In genomic region chr12:30152705-30153104, GRCh38 we compare ENCODE assay signal across 17 cellular contexts.
DNase-seq lines count a peak whose midpoint lies in the region; ATAC-seq lines count a peak whose summit lies in the region.
"Had no signal": no experiment of that assay in that cellular context is flagged by ENCODE, and none has a peak within 500 bp of the region (broad histone marks: within the 10 kb centered on the region; RNA-seq: fewer than 3 reads in every experiment).

No MANE protein-coding gene starts in this region.

- intact Hi-C loops in posterior vena cava (cut with DNase I), result no loop called here

- DNase-seq in NCI-H345 (lab: John Stamatoyannopoulos, UW) (peak; percentile 9), NCI-H345 treated with DMSO at 0.1 percent for 48 hours (lab: John Stamatoyannopoulos, UW; ENCODE audit: unreplicated experiment) (no peak), NCI-H2029 (lab: John Stamatoyannopoulos, UW) (peak; percentile 83), NCI-H774 (lab: John Stamatoyannopoulos, UW) (peak; percentile 12), NCI-H1048 (lab: John Stamatoyannopoulos, UW) (no peak), posterior vena cava (ENCODE audit: low spot score) (no peak)
- DNase-seq: BE2C, GDM1, GM23248, Kasumi-1, NCI-H146, NCI-H2081, NCI-H2227 treated with DMSO at 0.1 percent for 48 hours, NCI-H526, SIG-M5 had no signal

- no peak for ATAC-seq in GM18520 (IDR thresholded peaks at IDR 0.05; ENCODE audit: unreplicated experiment)
- ATAC-seq: Panc1 had no signal

Comparison
In these comparisons a context has a peak if more than half of its experiments do, and no peak if none do; other contexts are left out.
1. DNase-seq: peak in NCI-H345 (single experiment), NCI-H2029 (single experiment) and NCI-H774 (single experiment); none in NCI-H345 treated with DMSO at 0.1 percent for 48 hours (single experiment), NCI-H1048 (single experiment) and posterior vena cava (single experiment).